In genomic region chr5:40841068-40841805, GRCh38 we compare ENCODE assay signal across 8 cellular contexts. TPM values are rescaled to one million over a fixed set of nuclear protein-coding genes. Genes with fewer than 3 reads are reported as not detected.
DNase-seq lines count a peak whose midpoint lies in the region; ATAC-seq and FAIRE-seq lines count a peak whose summit lies in the region.

Gene CARD6 (plus strand): TSS chr5:40841367. CDS start chr5:40841383, 16 bp downstream.

- peak within 1 kb of the TSS; percentile 81 to 98 for H3K27ac Mint-ChIP-seq in natural killer cell treated with Interleukin-12 subunit alpha and Interleukin-12 subunit beta and Interleukin-15 and Interleukin-18, amount 100 ng/mL, for 72 hours

- no peaks in the 10 kb centered on the region for H3K9me3 Mint-ChIP-seq in natural killer cell treated with Interleukin-12 subunit alpha and Interleukin-12 subunit beta and Interleukin-15 and Interleukin-18, amount 100 ng/mL, for 72 hours

- peak; percentile 31 for FAIRE-seq in GM18507 (lab: Jason Lieb, UNC)

- H3K4me1 Mint-ChIP-seq in natural killer cell treated with Interleukin-12 subunit alpha and Interleukin-12 subunit beta and Interleukin-15 and Interleukin-18, amount 100 ng/mL, for 72 hours (ENCODE audit: low read depth in 2 of 2) = peaks cover 16 to 20% of the 10 kb centered on the region in 2 donors

- peak within 1 kb of the TSS; percentile 92 for H3K4me3 Mint-ChIP-seq in natural killer cell treated with Interleukin-12 subunit alpha and Interleukin-12 subunit beta and Interleukin-15 and Interleukin-18, amount 100 ng/mL, for 72 hours

- H3K27ac ChIP-seq in epithelial cell of prostate = peak within 1 kb of the TSS; percentile 82

- H3K36me3 Mint-ChIP-seq in natural killer cell treated with Interleukin-12 subunit alpha and Interleukin-12 subunit beta and Interleukin-15 and Interleukin-18, amount 100 ng/mL, for 72 hours = peaks cover 6% of the 10 kb centered on the region

- peaks cover 3 to 8% of the 10 kb centered on the region in 2 donors for H3K27me3 Mint-ChIP-seq in natural killer cell treated with Interleukin-12 subunit alpha and Interleukin-12 subunit beta and Interleukin-15 and Interleukin-18, amount 100 ng/mL, for 72 hours

- DNase-seq in GM18507 (ENCODE audit: extremely low spot score, insufficient read length, low read depth) (no peak), SHP77 (lab: John Stamatoyannopoulos, UW) (peak; percentile 36 to 50), epithelial cell of prostate (ENCODE audit: low read depth, low spot score) (no peak), cerebellum (ENCODE audit: low spot score) (no peak), midbrain (lab: John Stamatoyannopoulos, UW) (no peak)
- no peak for DNase-seq in natural killer cell treated with Interleukin-12 subunit alpha and Interleukin-12 subunit beta and Interleukin-15 and Interleukin-18, amount 100 ng/mL, for 72 hours (ENCODE audit: low spot score)

- ATAC-seq in HG02885 (IDR thresholded peaks at IDR 0.05; ENCODE audit: poor library complexity, unreplicated experiment) (peak; percentile 55), HG02973 (IDR thresholded peaks at IDR 0.05; ENCODE audit: unreplicated experiment) (no peak)
- ATAC-seq in natural killer cell treated with Interleukin-12 subunit alpha and Interleukin-12 subunit beta and Interleukin-15 and Interleukin-18, amount 100 ng/mL, for 72 hours = peak in 1 of 2 donors; percentile 67

RNA-seq across cellular contexts. Expression of gene CARD6, which starts in this region (rescaled TPM):
- total RNA-seq in natural killer cell treated with Interleukin-12 subunit alpha and Interleukin-12 subunit beta and Interleukin-15 and Interleukin-18, amount 100 ng/mL, for 72 hours = 10 to 100 TPM in 1 of 2 donors, 1 to 10 TPM in 1; 3.7 to 11.2 TPM
- 0.82 TPM for total RNA-seq in cerebellum

Comparison
In these comparisons a context has a peak if more than half of its experiments do, and no peak if none do; other contexts are left out.
1. DNase-seq: peak in SHP77 (2 of 2); none in GM18507 (single experiment), epithelial cell of prostate (single experiment), natural killer cell treated with Interleukin-12 subunit alpha and Interleukin-12 subunit beta and Interleukin-15 and Interleukin-18, amount 100 ng/mL, for 72 hours (single experiment), cerebellum (single experiment) and midbrain (single experiment).